In genomic region chr6:124798942-124799496, GRCh38 we compare ENCODE assay signal across 17 cellular contexts.
DNase-seq lines count a peak whose midpoint lies in the region; ATAC-seq and TF ChIP-seq lines count a peak whose summit lies in the region.
"Had no signal": no experiment of that assay in that cellular context is flagged by ENCODE, and none has a peak within 500 bp of the region (broad histone marks: within the 10 kb centered on the region; RNA-seq: fewer than 3 reads in every experiment).

No MANE protein-coding gene starts in this region.

- H3K36me3 ChIP-seq in A673 (ENCODE audit: insufficient read depth, low read length, poor library complexity, severe bottlenecking) (no peaks in the 10 kb centered on the region), HEK293 (ENCODE audit: control insufficient read depth in 2 of 2, insufficient read depth in 1 of 2, low read length in 2 of 2) (no peaks in the 10 kb centered on the region)
- H3K36me3 ChIP-seq: pancreas, WERI-Rb-1 had no signal

- TF ChIP-seq CTCF in A673 (conservative IDR thresholded peaks at IDR 0.05; ENCODE audit: low read depth, low read length) (peak; percentile 58), HEK293 (tag by site-specific recombination; IDR thresholded peaks at IDR 0.05) (no peak), glutamatergic neuron (IDR thresholded peaks at IDR 0.05; ENCODE audit: partially characterized antibody, unreplicated experiment) (peak; percentile 22)

- CTCF ChIA-PET in A673 (lab: Charles Lee), result interaction anchor here (0.6 to 1.6 kb wide), 4 partner anchors 606 to 1929 kb away, joined by 3 to 6 read pairs (median 3); no protein-coding TSS in a partner anchor
- CTCF ChIA-PET in HEK293 (lab: Yijun Ruan, JAX), result interaction anchor here (0.6 to 2.6 kb wide), 8 partner anchors 9 to 1384 kb away, joined by 3 to 10 read pairs (median 4); no protein-coding TSS in a partner anchor

- no peak for ATAC-seq in stimulated activated memory B cell treated with anti-CD40 and anti-IgM and Interleukin-4, amounts not matched to agents 10 μg/mL and 1 μg/mL and 100 μg/mL, for 72 hours
- ATAC-seq in left colon (no peak), GM19351 (IDR thresholded peaks at IDR 0.05; ENCODE audit: unreplicated experiment) (no peak)
- ATAC-seq: body of pancreas, pancreas had no signal

- H3K36me3 Mint-ChIP-seq in glutamatergic neuron (ENCODE audit: unreplicated experiment), result no peaks in the 10 kb centered on the region
- no peaks in the 10 kb centered on the region for H3K36me3 Mint-ChIP-seq in stimulated activated memory B cell treated with anti-CD40 and anti-IgM and Interleukin-4, amounts not matched to agents 10 μg/mL and 1 μg/mL and 100 μg/mL, for 72 hours

- DNase-seq in A673 (ENCODE audit: low spot score), result no peak
- peak; percentile 7 for DNase-seq in SK-MEL-5 (ENCODE audit: low read depth, low spot score)
- DNase-seq in glutamatergic neuron, result no peak
- DNase-seq in NOMO-1 (lab: John Stamatoyannopoulos, UW; ENCODE audit: unreplicated experiment in 2 of 2), result no peak
- no peak for DNase-seq in left colon
- DNase-seq: body of pancreas; effector memory CD4-positive, alpha-beta T cell; HCEC 1CT; islet precursor cell; KBM-7; NCI-H187 treated with DMSO at 0.1 percent for 48 hours; NCI-H774; pancreas; WERI-Rb-1 had no signal

- H3K27me3 ChIP-seq in A673 (replicated peaks; ENCODE audit: insufficient read depth, low read depth, low read length, poor library complexity), result no peaks in the 10 kb centered on the region
- H3K27me3 ChIP-seq: body of pancreas, pancreas had no signal

- POLR2A ChIA-PET in A673 (lab: Charles Lee; ENCODE audit: low non-redundant PET), result no interaction called here
- POLR2A ChIA-PET in HEK293 (lab: Yijun Ruan, JAX), result interaction anchor here (0.6 kb wide), 1 partner anchor 494 kb away, joined by 4 read pairs; no protein-coding TSS in a partner anchor

- H3K27ac ChIP-seq in A673 (ENCODE audit: low read depth, low read length, poor library complexity, severe bottlenecking), result no peak overlapping the region
- H3K27ac ChIP-seq in HEK293 (ENCODE audit: extremely low read depth, low read depth, low read length), result no peak overlapping the region
- H3K27ac ChIP-seq: body of pancreas, pancreas, WERI-Rb-1 had no signal

- H3K27me3 Mint-ChIP-seq in glutamatergic neuron (ENCODE audit: unreplicated experiment), result no peaks in the 10 kb centered on the region
- no peaks in the 10 kb centered on the region for H3K27me3 Mint-ChIP-seq in stimulated activated memory B cell treated with anti-CD40 and anti-IgM and Interleukin-4, amounts not matched to agents 10 μg/mL and 1 μg/mL and 100 μg/mL, for 72 hours

- peaks cover 39% of the 10 kb centered on the region for H3K4me1 ChIP-seq in A673 (ENCODE audit: insufficient read depth, low read length, poor library complexity, severe bottlenecking)
- peaks cover 6% of the 10 kb centered on the region; the same call in 1 of the 2 replicates for H3K4me1 ChIP-seq in HEK293 (ENCODE audit: control insufficient read depth, insufficient read depth, low read length)
- H3K4me1 ChIP-seq: body of pancreas, pancreas had no signal

- no peak overlapping the region for H3K27ac Mint-ChIP-seq in glutamatergic neuron (ENCODE audit: unreplicated experiment)
- no peak overlapping the region for H3K27ac Mint-ChIP-seq in stimulated activated memory B cell treated with anti-CD40 and anti-IgM and Interleukin-4, amounts not matched to agents 10 μg/mL and 1 μg/mL and 100 μg/mL, for 72 hours

- in situ Hi-C loops in SK-MEL-5 (cut with HindIII; ENCODE audit: low pct_unique_long_range_greater_than_20kb, low sequenced_read_pairs), result no loop called here

- no peaks in the 10 kb centered on the region for H3K9me3 Mint-ChIP-seq in glutamatergic neuron (ENCODE audit: unreplicated experiment)
- H3K9me3 Mint-ChIP-seq in stimulated activated memory B cell treated with anti-CD40 and anti-IgM and Interleukin-4, amounts not matched to agents 10 μg/mL and 1 μg/mL and 100 μg/mL, for 72 hours, result no peaks in the 10 kb centered on the region

- no peak overlapping the region for H3K4me3 Mint-ChIP-seq in glutamatergic neuron (ENCODE audit: unreplicated experiment)
- no peak overlapping the region for H3K4me3 Mint-ChIP-seq in stimulated activated memory B cell treated with anti-CD40 and anti-IgM and Interleukin-4, amounts not matched to agents 10 μg/mL and 1 μg/mL and 100 μg/mL, for 72 hours

- no peaks in the 10 kb centered on the region for H3K4me1 Mint-ChIP-seq in glutamatergic neuron (ENCODE audit: low read depth, unreplicated experiment)
- no peaks in the 10 kb centered on the region for H3K4me1 Mint-ChIP-seq in stimulated activated memory B cell treated with anti-CD40 and anti-IgM and Interleukin-4, amounts not matched to agents 10 μg/mL and 1 μg/mL and 100 μg/mL, for 72 hours

- intact Hi-C loops in A673 (cut with micrococcal nuclease; ENCODE audit: unreplicated experiment) (loop anchor here (5.0 to 10.0 kb wide), 4 partner anchors 464 to 1934 kb away; no protein-coding TSS in a partner anchor), left colon (cut with DNase I, micrococcal nuclease) (no loop called here)

- BruUV-seq in A673 (replicated peaks; lab: Mats Ljungman, UMichigan), result no TSS peak

- no peak overlapping the region for H3K4me3 ChIP-seq in A673 (ENCODE audit: low read depth, low read length, poor library complexity, severe bottlenecking)
- H3K4me3 ChIP-seq in HEK293 (ENCODE audit: low read depth, low read length), result no peak overlapping the region
- H3K4me3 ChIP-seq: body of pancreas, pancreas had no signal

- H3K9me3 ChIP-seq in A673 (ENCODE audit: low read depth, low read length, poor library complexity, severe bottlenecking) (no peaks in the 10 kb centered on the region), HEK293 (ENCODE audit: control insufficient read depth, insufficient read depth, low read depth, low read length) (no peaks in the 10 kb centered on the region)
- H3K9me3 ChIP-seq: body of pancreas, pancreas had no signal

TF ChIP-seq in HEK293, 187 proteins besides CTCF, POLR2A, EP300 and RAD21:
- TF ChIP-seq ZNF654 (tag by site-specific recombination; IDR thresholded peaks at IDR 0.05; ENCODE audit: low read depth), result peak; percentile 38; the same call in 1 of the 2 replicates
- no peak for TF ChIP-seq ZNF398 (tag by site-specific recombination; IDR thresholded peaks at IDR 0.05)
